1 cellular context compared by ENCODE assay signal in the genomic region with DNA sequence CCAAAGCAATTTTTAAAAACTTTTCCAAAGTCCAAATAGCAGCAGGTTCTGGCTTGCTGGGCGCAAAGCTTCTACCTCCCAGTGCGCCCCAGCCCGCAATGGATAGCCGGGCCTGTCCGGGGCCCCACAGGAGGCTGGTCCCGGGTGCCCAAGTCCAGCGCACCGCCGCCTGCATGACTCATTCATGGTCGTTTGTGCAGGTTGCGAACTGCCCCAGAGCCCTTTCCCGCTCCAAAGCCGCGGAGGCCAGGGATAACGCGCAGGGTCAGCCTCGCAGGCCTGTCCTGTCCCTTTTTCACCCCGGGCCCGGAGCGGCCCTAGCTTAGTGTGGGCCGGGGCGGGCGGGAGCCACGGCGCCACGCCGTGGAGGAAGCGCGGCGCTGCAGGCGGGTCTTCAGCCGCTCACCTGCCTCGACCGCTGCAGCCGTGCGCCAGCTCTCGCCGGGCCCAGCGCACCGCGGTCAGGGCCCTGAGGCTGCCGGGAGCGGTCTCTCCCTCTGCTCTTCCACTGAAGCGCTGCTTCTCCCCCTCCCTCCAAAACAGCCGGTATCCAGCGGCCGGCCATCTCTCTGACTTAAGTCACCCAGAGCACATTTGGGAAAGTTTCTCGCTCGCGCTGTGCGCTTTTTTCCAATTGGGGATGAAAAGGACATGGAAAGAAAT.
TF ChIP-seq lines count a peak whose summit lies in the region.

No MANE protein-coding gene starts in this region.

TF ChIP-seq in HEK293, 187 proteins besides CTCF, POLR2A, EP300 and RAD21 (continued from another document and continues in another):
- TF ChIP-seq ZEB2 (tag by site-specific recombination; IDR thresholded peaks at IDR 0.05) (no peak), MEIS1 (CRISPR knock-in tag; IDR thresholded peaks at IDR 0.05; ENCODE audit: borderline replicate concordance) (no peak), GFI1B (tag by site-specific recombination; IDR thresholded peaks at IDR 0.05) (no peak), ZSCAN30 (tag by site-specific recombination; IDR thresholded peaks at IDR 0.05) (peak; percentile 60), SETDB1 (IDR thresholded peaks at IDR 0.05; ENCODE audit: insufficient read length, low read length) (no peak), ZNF266 (tag by site-specific recombination; IDR thresholded peaks at IDR 0.05; ENCODE audit: low read depth) (no peak), ZNF610 (tag by site-specific recombination; IDR thresholded peaks at IDR 0.05; ENCODE audit: borderline replicate concordance) (peak; percentile 70; the same call in 1 of the 2 replicates), ZFHX2 (tag by site-specific recombination; conservative IDR thresholded peaks at IDR 0.05) (peak; percentile 0; the same call in 1 of the 2 replicates), ZNF600 (tag by site-specific recombination; IDR thresholded peaks at IDR 0.05) (peak; percentile 66), ZBTB8A (tag by site-specific recombination; IDR thresholded peaks at IDR 0.05) (peak; percentile 77), GLIS1 (tag by site-specific recombination; IDR thresholded peaks at IDR 0.05) (peak; percentile 70), ZNF350 (tag by site-specific recombination; IDR thresholded peaks at IDR 0.05) (no peak), ZNF76 (tag by site-specific recombination; IDR thresholded peaks at IDR 0.05; ENCODE audit: borderline replicate concordance, low read depth) (peak; percentile 76), SP2 (tag by site-specific recombination; IDR thresholded peaks at IDR 0.05) (peak; percentile 56), ZNF561 (tag by site-specific recombination; IDR thresholded peaks at IDR 0.05; ENCODE audit: borderline replicate concordance) (0 out of 2 replicates have a peak, but pooled peaks have one; percentile 61), ZNF426 (tag by site-specific recombination; IDR thresholded peaks at IDR 0.05) (no peak), BCL11A (tag by site-specific recombination; IDR thresholded peaks at IDR 0.05; ENCODE audit: low read depth) (peak; percentile 35; the same call in 1 of the 2 replicates), ZNF585B (tag by site-specific recombination; IDR thresholded peaks at IDR 0.05) (0 out of 2 replicates have a peak, but pooled peaks have one; percentile 19), ZBTB20 (tag by site-specific recombination; IDR thresholded peaks at IDR 0.05) (peak; percentile 92), GLIS2 (tag by site-specific recombination; IDR thresholded peaks at IDR 0.05) (peak; percentile 36), ZNF202 (tag by site-specific recombination; IDR thresholded peaks at IDR 0.05; ENCODE audit: borderline replicate concordance) (no peak), ZBTB48 (tag by site-specific recombination; IDR thresholded peaks at IDR 0.05) (peak; percentile 40; the same call in 1 of the 2 replicates), ZNF324 (tag by site-specific recombination; IDR thresholded peaks at IDR 0.05) (no peak; the same call in 1 of the 2 replicates)
- TF ChIP-seq, protein P1, sequence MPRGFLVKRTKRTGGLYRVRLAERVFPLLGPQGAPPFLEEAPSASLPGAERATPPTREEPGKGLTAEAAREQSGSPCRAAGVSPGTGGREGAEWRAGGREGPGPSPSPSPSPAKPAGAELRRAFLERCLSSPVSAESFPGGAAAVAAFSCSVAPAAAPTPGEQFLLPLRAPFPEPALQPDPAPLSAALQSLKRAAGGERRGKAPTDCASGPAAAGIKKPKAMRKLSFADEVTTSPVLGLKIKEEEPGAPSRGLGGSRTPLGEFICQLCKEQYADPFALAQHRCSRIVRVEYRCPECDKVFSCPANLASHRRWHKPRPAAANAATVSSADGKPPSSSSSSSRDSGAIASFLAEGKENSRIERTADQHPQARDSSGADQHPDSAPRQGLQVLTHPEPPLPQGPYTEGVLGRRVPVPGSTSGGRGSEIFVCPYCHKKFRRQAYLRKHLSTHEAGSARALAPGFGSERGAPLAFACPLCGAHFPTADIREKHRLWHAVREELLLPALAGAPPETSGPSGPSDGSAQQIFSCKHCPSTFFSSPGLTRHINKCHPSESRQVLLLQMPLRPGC (tag by site-specific recombination; IDR thresholded peaks at IDR 0.05): no peak
- TF ChIP-seq, protein P2, sequence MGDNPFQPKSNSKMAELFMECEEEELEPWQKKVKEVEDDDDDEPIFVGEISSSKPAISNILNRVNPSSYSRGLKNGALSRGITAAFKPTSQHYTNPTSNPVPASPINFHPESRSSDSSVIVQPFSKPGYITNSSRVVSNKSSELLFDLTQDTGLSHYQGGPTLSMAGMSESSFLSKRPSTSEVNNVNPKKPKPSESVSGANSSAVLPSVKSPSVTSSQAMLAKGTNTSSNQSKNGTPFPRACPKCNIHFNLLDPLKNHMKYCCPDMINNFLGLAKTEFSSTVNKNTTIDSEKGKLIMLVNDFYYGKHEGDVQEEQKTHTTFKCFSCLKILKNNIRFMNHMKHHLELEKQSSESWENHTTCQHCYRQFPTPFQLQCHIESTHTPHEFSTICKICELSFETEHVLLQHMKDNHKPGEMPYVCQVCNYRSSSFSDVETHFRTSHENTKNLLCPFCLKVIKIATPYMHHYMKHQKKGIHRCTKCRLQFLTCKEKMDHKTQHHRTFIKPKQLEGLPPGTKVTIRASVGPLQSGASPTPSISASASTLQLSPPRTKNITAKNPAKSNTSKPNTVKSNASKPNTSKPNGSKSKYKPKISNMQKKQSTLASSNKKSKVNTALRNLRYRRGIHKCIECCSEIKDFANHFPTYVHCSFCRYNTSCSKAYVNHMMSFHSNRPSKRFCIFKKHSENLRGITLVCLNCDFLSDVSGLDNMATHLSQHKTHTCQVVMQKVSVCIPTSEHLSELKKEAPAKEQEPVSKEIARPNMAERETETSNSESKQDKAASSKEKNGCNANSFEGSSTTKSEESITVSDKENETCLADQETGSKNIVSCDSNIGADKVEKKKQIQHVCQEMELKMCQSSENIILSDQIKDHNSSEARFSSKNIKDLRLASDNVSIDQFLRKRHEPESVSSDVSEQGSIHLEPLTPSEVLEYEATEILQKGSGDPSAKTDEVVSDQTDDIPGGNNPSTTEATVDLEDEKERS (tag by site-specific recombination; IDR thresholded peaks at IDR 0.05): no peak
- TF ChIP-seq, protein P3, sequence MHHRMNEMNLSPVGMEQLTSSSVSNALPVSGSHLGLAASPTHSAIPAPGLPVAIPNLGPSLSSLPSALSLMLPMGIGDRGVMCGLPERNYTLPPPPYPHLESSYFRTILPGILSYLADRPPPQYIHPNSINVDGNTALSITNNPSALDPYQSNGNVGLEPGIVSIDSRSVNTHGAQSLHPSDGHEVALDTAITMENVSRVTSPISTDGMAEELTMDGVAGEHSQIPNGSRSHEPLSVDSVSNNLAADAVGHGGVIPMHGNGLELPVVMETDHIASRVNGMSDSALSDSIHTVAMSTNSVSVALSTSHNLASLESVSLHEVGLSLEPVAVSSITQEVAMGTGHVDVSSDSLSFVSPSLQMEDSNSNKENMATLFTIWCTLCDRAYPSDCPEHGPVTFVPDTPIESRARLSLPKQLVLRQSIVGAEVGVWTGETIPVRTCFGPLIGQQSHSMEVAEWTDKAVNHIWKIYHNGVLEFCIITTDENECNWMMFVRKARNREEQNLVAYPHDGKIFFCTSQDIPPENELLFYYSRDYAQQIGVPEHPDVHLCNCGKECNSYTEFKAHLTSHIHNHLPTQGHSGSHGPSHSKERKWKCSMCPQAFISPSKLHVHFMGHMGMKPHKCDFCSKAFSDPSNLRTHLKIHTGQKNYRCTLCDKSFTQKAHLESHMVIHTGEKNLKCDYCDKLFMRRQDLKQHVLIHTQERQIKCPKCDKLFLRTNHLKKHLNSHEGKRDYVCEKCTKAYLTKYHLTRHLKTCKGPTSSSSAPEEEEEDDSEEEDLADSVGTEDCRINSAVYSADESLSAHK (tag by site-specific recombination; IDR thresholded peaks at IDR 0.05): no peak
- TF ChIP-seq, protein P4, sequence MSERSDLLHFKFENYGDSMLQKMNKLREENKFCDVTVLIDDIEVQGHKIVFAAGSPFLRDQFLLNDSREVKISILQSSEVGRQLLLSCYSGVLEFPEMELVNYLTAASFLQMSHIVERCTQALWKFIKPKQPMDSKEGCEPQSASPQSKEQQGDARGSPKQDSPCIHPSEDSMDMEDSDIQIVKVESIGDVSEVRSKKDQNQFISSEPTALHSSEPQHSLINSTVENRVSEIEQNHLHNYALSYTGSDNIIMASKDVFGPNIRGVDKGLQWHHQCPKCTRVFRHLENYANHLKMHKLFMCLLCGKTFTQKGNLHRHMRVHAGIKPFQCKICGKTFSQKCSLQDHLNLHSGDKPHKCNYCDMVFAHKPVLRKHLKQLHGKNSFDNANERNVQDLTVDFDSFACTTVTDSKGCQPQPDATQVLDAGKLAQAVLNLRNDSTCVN (tag by site-specific recombination; optimal IDR thresholded peaks at IDR 0.05): no peak
- TF ChIP-seq, protein P5, sequence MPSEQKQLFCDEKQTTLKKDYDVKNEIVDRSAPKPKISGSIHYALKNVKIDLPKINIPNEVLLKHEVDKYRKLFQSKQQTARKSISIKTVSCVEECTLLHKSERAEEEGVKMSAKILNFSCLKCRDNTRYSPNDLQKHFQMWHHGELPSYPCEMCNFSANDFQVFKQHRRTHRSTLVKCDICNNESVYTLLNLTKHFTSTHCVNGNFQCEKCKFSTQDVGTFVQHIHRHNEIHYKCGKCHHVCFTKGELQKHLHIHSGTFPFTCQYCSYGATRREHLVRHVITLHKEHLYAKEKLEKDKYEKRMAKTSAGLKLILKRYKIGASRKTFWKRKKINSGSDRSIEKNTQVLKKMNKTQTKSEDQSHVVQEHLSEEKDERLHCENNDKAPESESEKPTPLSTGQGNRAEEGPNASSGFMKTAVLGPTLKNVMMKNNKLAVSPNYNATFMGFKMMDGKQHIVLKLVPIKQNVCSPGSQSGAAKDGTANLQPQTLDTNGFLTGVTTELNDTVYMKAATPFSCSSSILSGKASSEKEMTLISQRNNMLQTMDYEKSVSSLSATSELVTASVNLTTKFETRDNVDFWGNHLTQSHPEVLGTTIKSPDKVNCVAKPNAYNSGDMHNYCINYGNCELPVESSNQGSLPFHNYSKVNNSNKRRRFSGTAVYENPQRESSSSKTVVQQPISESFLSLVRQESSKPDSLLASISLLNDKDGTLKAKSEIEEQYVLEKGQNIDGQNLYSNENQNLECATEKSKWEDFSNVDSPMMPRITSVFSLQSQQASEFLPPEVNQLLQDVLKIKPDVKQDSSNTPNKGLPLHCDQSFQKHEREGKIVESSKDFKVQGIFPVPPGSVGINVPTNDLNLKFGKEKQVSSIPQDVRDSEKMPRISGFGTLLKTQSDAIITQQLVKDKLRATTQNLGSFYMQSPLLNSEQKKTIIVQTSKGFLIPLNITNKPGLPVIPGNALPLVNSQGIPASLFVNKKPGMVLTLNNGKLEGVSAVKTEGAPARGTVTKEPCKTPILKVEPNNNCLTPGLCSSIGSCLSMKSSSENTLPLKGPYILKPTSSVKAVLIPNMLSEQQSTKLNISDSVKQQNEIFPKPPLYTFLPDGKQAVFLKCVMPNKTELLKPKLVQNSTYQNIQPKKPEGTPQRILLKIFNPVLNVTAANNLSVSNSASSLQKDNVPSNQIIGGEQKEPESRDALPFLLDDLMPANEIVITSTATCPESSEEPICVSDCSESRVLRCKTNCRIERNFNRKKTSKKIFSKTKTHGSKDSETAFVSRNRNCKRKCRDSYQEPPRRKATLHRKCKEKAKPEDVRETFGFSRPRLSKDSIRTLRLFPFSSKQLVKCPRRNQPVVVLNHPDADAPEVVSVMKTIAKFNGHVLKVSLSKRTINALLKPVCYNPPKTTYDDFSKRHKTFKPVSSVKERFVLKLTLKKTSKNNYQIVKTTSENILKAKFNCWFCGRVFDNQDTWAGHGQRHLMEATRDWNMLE (tag by site-specific recombination; conservative IDR thresholded peaks at IDR 0.05; ENCODE audit: low read depth): 0 out of 2 replicates have a peak, but pooled peaks have one; percentile 11
- TF ChIP-seq, protein P6, sequence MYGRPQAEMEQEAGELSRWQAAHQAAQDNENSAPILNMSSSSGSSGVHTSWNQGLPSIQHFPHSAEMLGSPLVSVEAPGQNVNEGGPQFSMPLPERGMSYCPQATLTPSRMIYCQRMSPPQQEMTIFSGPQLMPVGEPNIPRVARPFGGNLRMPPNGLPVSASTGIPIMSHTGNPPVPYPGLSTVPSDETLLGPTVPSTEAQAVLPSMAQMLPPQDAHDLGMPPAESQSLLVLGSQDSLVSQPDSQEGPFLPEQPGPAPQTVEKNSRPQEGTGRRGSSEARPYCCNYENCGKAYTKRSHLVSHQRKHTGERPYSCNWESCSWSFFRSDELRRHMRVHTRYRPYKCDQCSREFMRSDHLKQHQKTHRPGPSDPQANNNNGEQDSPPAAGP (tag by site-specific recombination; IDR thresholded peaks at IDR 0.05): no peak
- TF ChIP-seq, protein P7, sequence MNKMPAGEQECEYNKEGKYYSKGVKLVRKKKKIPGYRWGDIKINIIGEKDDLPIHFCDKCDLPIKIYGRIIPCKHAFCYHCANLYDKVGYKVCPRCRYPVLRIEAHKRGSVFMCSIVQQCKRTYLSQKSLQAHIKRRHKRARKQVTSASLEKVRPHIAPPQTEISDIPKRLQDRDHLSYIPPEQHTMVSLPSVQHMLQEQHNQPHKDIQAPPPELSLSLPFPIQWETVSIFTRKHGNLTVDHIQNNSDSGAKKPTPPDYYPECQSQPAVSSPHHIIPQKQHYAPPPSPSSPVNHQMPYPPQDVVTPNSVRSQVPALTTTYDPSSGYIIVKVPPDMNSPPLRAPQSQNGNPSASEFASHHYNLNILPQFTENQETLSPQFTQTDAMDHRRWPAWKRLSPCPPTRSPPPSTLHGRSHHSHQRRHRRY (tag by site-specific recombination; IDR thresholded peaks at IDR 0.05): no peak
- TF ChIP-seq, protein P8, sequence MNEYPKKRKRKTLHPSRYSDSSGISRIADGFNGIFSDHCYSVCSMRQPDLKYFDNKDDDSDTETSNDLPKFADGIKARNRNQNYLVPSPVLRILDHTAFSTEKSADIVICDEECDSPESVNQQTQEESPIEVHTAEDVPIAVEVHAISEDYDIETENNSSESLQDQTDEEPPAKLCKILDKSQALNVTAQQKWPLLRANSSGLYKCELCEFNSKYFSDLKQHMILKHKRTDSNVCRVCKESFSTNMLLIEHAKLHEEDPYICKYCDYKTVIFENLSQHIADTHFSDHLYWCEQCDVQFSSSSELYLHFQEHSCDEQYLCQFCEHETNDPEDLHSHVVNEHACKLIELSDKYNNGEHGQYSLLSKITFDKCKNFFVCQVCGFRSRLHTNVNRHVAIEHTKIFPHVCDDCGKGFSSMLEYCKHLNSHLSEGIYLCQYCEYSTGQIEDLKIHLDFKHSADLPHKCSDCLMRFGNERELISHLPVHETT (tag by site-specific recombination; IDR thresholded peaks at IDR 0.05): no peak
- TF ChIP-seq, protein P9, sequence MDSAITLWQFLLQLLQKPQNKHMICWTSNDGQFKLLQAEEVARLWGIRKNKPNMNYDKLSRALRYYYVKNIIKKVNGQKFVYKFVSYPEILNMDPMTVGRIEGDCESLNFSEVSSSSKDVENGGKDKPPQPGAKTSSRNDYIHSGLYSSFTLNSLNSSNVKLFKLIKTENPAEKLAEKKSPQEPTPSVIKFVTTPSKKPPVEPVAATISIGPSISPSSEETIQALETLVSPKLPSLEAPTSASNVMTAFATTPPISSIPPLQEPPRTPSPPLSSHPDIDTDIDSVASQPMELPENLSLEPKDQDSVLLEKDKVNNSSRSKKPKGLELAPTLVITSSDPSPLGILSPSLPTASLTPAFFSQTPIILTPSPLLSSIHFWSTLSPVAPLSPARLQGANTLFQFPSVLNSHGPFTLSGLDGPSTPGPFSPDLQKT (IDR thresholded peaks at IDR 0.05; ENCODE audit: borderline replicate concordance, low read depth, low read length): no peak
- TF ChIP-seq, protein P10, sequence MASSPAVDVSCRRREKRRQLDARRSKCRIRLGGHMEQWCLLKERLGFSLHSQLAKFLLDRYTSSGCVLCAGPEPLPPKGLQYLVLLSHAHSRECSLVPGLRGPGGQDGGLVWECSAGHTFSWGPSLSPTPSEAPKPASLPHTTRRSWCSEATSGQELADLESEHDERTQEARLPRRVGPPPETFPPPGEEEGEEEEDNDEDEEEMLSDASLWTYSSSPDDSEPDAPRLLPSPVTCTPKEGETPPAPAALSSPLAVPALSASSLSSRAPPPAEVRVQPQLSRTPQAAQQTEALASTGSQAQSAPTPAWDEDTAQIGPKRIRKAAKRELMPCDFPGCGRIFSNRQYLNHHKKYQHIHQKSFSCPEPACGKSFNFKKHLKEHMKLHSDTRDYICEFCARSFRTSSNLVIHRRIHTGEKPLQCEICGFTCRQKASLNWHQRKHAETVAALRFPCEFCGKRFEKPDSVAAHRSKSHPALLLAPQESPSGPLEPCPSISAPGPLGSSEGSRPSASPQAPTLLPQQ (tag by site-specific recombination; IDR thresholded peaks at IDR 0.05): peak; percentile 85
